In the genomic region with DNA sequence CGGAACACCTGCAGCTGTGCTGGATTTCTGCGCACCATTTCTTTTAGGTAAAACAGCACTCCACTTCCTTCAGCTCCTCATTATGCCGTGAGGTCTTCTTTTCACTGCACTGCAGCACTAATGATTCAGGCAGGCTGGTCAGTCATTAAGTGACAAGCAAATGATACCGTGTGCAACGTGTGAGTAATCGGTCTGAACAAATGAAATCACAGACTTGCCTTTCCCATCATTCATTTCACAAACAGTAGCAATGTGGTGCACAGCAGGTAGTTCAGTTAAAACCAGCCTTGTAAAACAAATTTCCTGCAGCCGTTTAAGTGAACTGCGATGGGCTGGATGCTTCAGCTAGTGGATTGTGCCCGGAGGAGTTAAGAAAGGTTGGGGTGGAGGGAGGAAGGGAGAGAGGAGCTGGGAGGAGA, we compare ENCODE assay signal across 17 cellular contexts.
DNase-seq lines count a peak whose midpoint lies in the region; ATAC-seq and TF ChIP-seq lines count a peak whose summit lies in the region.
"Had no signal": no experiment of that assay in that cellular context is flagged by ENCODE, and none has a peak within 500 bp of the region (broad histone marks: within the 10 kb centered on the region; RNA-seq: fewer than 3 reads in every experiment).

No MANE protein-coding gene starts in this region.

- DNase-seq in HFF-Myc (ENCODE audit: extremely low read depth, low read depth) (peak; percentile 1), NCI-H69 (lab: John Stamatoyannopoulos, UW) (peak; percentile 98), epithelial cell of esophagus (ENCODE audit: low read depth) (peak; percentile 50), renal cortical epithelial cell (ENCODE audit: low read depth) (peak; percentile 64), DMS79 treated with DMSO at 0.1 percent for 48 hours (lab: John Stamatoyannopoulos, UW) (no peak)
- DNase-seq in activated CD8-positive, alpha-beta memory T cell treated with anti-CD3 and anti-CD28 coated beads, Interleukin-2, amount 10 ng/mL, durations not matched to agents 7 days and 5 days = no peak
- DNase-seq: activated CD4-positive, alpha-beta T cell treated with anti-CD3 and anti-CD28 coated beads for 48 hours; activated T-cell treated with anti-CD3 and anti-CD28 coated beads, Interleukin-2, amount 50 U/mL, for 24 hours; central memory CD4-positive, alpha-beta T cell; GOT3; small intestine; T-helper 9 cell; tibial artery had no signal

- ATAC-seq in GM21367 (IDR thresholded peaks at IDR 0.05; ENCODE audit: unreplicated experiment) (no peak), HG03139 (IDR thresholded peaks at IDR 0.05; ENCODE audit: unreplicated experiment) (no peak)
- ATAC-seq in activated CD8-positive, alpha-beta memory T cell treated with anti-CD3 and anti-CD28 coated beads, Interleukin-2, amount 10 ng/mL, durations not matched to agents 7 days and 5 days = no peak
- ATAC-seq: activated naive CD4-positive, alpha-beta T cell treated with anti-CD3 and anti-CD28 coated beads, Interleukin-2, amount 50 U/mL, for 72 hours had no signal

- no peaks in the 10 kb centered on the region for H3K9me3 Mint-ChIP-seq in activated CD8-positive, alpha-beta memory T cell treated with anti-CD3 and anti-CD28 coated beads, Interleukin-2, amount 10 ng/mL, durations not matched to agents 7 days and 5 days (ENCODE audit: low read depth)
- H3K9me3 Mint-ChIP-seq: activated naive CD4-positive, alpha-beta T cell treated with anti-CD3 and anti-CD28 coated beads, Interleukin-2, amount 50 U/mL, for 72 hours; activated T-cell treated with anti-CD3 and anti-CD28 coated beads, Interleukin-2, amount 50 U/mL, for 24 hours; mesothelial cell of epicardium had no signal

- H3K4me3 Mint-ChIP-seq in activated CD8-positive, alpha-beta memory T cell treated with anti-CD3 and anti-CD28 coated beads, Interleukin-2, amount 10 ng/mL, durations not matched to agents 7 days and 5 days = no peak overlapping the region
- H3K4me3 Mint-ChIP-seq: activated T-cell treated with anti-CD3 and anti-CD28 coated beads, Interleukin-2, amount 50 U/mL, for 24 hours; mesothelial cell of epicardium had no signal

- H3K27me3 Mint-ChIP-seq in activated CD8-positive, alpha-beta memory T cell treated with anti-CD3 and anti-CD28 coated beads, Interleukin-2, amount 10 ng/mL, durations not matched to agents 7 days and 5 days = peaks cover 40% of the 10 kb centered on the region

- no peaks in the 10 kb centered on the region for H3K36me3 Mint-ChIP-seq in activated CD8-positive, alpha-beta memory T cell treated with anti-CD3 and anti-CD28 coated beads, Interleukin-2, amount 10 ng/mL, durations not matched to agents 7 days and 5 days
- H3K36me3 Mint-ChIP-seq: activated naive CD4-positive, alpha-beta T cell treated with anti-CD3 and anti-CD28 coated beads, Interleukin-2, amount 50 U/mL, for 72 hours; mesothelial cell of epicardium had no signal

- H3K4me1 Mint-ChIP-seq in activated CD8-positive, alpha-beta memory T cell treated with anti-CD3 and anti-CD28 coated beads, Interleukin-2, amount 10 ng/mL, durations not matched to agents 7 days and 5 days = no peaks in the 10 kb centered on the region
- H3K4me1 Mint-ChIP-seq: mesothelial cell of epicardium had no signal

- TF ChIP-seq CTCF in HFF-Myc (IDR thresholded peaks at IDR 0.05; ENCODE audit: low read depth, low read length, missing control alignments) (no peak), epithelial cell of esophagus (IDR thresholded peaks at IDR 0.05; ENCODE audit: insufficient read depth, low read depth, low read length, missing control alignments) (no peak)

- H3K4me3 ChIP-seq in HFF-Myc (replicated peaks; ENCODE audit: low read depth, low read length) (no peak overlapping the region), epithelial cell of esophagus (ENCODE audit: low read length) (no peak overlapping the region)
- H3K4me3 ChIP-seq: tibial artery had no signal

- CTCF ChIA-PET in activated CD8-positive, alpha-beta memory T cell treated with anti-CD3 and anti-CD28 coated beads, Interleukin-2, amount 10 ng/mL, durations not matched to agents 7 days and 5 days (lab: Charles Lee) = no interaction called here

- no peak overlapping the region for H3K27ac Mint-ChIP-seq in activated CD8-positive, alpha-beta memory T cell treated with anti-CD3 and anti-CD28 coated beads, Interleukin-2, amount 10 ng/mL, durations not matched to agents 7 days and 5 days
- H3K27ac Mint-ChIP-seq: activated naive CD4-positive, alpha-beta T cell treated with anti-CD3 and anti-CD28 coated beads, Interleukin-2, amount 50 U/mL, for 72 hours; activated T-cell treated with anti-CD3 and anti-CD28 coated beads, Interleukin-2, amount 50 U/mL, for 24 hours; mesothelial cell of epicardium had no signal

Comparison
In these comparisons a context has a peak if more than half of its experiments do, and no peak if none do; other contexts are left out.
1. DNase-seq: peak in HFF-Myc (single experiment), NCI-H69 (single experiment), epithelial cell of esophagus (single experiment) and renal cortical epithelial cell (single experiment); none in DMS79 treated with DMSO at 0.1 percent for 48 hours (single experiment) and activated CD8-positive, alpha-beta memory T cell treated with anti-CD3 and anti-CD28 coated beads, Interleukin-2, amount 10 ng/mL, durations not matched to agents 7 days and 5 days (single experiment).